In the genomic region with DNA sequence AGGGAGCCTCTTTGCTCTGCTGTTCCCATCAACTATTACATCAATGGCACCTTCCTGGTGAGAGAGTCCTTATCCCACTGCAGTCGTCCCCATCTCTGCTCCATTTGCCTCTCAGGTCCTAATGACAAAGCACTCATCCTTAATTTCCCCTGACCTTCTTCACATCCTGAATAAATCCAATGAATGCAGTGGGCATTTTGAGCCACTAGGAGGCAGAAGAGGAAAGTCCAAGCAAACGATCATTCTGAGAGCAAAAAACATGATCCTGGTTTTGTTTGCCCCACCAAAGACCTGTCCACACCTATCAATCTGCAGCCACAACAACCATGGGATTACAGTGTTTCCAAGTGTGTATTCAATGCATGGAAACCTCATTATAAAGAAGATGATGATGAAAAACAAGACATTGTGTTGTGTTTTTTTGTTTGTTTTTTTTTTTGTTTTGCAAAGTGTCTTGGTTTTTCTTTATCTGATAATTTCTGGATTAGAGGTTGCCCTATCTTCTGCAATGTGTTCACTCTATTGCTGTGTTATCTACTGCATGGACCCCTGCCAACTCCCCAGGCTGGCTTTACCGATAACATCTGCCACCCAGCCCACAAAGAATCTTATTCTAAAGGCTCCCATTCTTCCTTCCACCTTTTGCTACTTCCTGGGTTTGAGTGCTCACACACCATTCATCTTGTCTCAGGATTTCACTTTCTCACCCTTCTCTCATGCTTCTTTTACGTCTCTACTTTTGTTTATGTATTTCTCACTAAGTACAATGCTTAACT, we compare ENCODE assay signal across 8 cellular contexts.
DNase-seq lines count a peak whose midpoint lies in the region; ATAC-seq and TF ChIP-seq lines count a peak whose summit lies in the region.

No MANE protein-coding gene starts in this region.

- no peak for TF ChIP-seq POLR2A in GM18505 (IDR thresholded peaks at IDR 0.05; ENCODE audit: borderline replicate concordance, extremely low read depth, insufficient read depth, insufficient read length)

- H3K36me3 Mint-ChIP-seq in activated naive CD8-positive, alpha-beta T cell treated with anti-CD3 and anti-CD28 coated beads, Interleukin-2, amount 50 U/mL, for 24 hours (ENCODE audit: low read depth) = no peaks in the 10 kb centered on the region

- DNase-seq in DMS153 (lab: John Stamatoyannopoulos, UW) = peak; percentile 18
- DNase-seq in NCI-H1105 (lab: John Stamatoyannopoulos, UW) = peak; percentile 14
- DNase-seq in activated naive CD8-positive, alpha-beta T cell treated with anti-CD3 and anti-CD28 coated beads, Interleukin-2, amount 50 U/mL, for 24 hours = peak; percentile 2
- peak; percentile 41 for DNase-seq in left lobe of liver (ENCODE audit: low spot score)
- DNase-seq in A172 (ENCODE audit: low spot score) = no peak

- H3K9me3 Mint-ChIP-seq in activated naive CD8-positive, alpha-beta T cell treated with anti-CD3 and anti-CD28 coated beads, Interleukin-2, amount 50 U/mL, for 24 hours = no peaks in the 10 kb centered on the region

- no peaks in the 10 kb centered on the region for H3K4me1 Mint-ChIP-seq in activated naive CD8-positive, alpha-beta T cell treated with anti-CD3 and anti-CD28 coated beads, Interleukin-2, amount 50 U/mL, for 24 hours

- no peak overlapping the region for H3K27ac Mint-ChIP-seq in activated naive CD8-positive, alpha-beta T cell treated with anti-CD3 and anti-CD28 coated beads, Interleukin-2, amount 50 U/mL, for 24 hours

- peaks cover 10% of the 10 kb centered on the region for H3K27me3 Mint-ChIP-seq in activated naive CD8-positive, alpha-beta T cell treated with anti-CD3 and anti-CD28 coated beads, Interleukin-2, amount 50 U/mL, for 24 hours

- H3K4me3 Mint-ChIP-seq in activated naive CD8-positive, alpha-beta T cell treated with anti-CD3 and anti-CD28 coated beads, Interleukin-2, amount 50 U/mL, for 24 hours = no peak overlapping the region

- ATAC-seq in GM19035 (IDR thresholded peaks at IDR 0.05; ENCODE audit: unreplicated experiment) (peak; percentile 70), left lobe of liver (peak; percentile 64), GM18505 (IDR thresholded peaks at IDR 0.05; ENCODE audit: unreplicated experiment) (no peak), GM21576 (IDR thresholded peaks at IDR 0.05; ENCODE audit: unreplicated experiment) (no peak)
- ATAC-seq in activated naive CD8-positive, alpha-beta T cell treated with anti-CD3 and anti-CD28 coated beads, Interleukin-2, amount 50 U/mL, for 24 hours = no peak

Comparison
In these comparisons a context has a peak if more than half of its experiments do, and no peak if none do; other contexts are left out.
1. ATAC-seq: peak in GM19035 (single experiment) and left lobe of liver (single experiment); none in activated naive CD8-positive, alpha-beta T cell treated with anti-CD3 and anti-CD28 coated beads, Interleukin-2, amount 50 U/mL, for 24 hours (single experiment), GM18505 (single experiment) and GM21576 (single experiment).